10 cellular contexts compared by ENCODE assay signal in the genomic region with DNA sequence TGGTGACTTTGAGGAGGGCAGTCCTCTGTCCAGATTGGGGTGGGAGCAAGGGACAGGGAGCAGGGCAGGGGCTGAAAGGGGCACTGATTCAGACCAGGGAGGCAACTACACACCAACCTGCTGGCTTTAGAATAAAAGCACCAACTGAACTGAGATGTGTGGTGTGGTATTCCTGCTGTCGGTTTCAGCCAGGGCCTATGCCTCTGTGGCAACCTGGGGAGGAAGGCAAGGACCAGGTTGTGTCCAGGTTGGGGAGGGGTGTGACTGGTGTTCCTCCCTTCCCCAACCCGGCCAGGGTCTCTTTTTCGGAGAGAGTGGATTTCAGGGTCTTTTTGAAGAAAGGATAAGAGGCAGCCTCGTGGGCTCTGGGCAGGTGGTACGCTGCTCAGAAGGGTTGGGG. TPM values are rescaled to one million over a fixed set of nuclear protein-coding genes. Genes with fewer than 3 reads are reported as not detected.
"Had no signal": no experiment of that assay in that cellular context is flagged by ENCODE, and none has a peak within 500 bp of the region (broad histone marks: within the 10 kb centered on the region; RNA-seq: fewer than 3 reads in every experiment).

No MANE protein-coding gene starts in this region.

- H3K4me3 Mint-ChIP-seq: HFFc6 had no signal

- H3K27ac ChIP-seq: GM23248 had no signal

- H3K27ac Mint-ChIP-seq: HFFc6 had no signal

- H3K9me3 ChIP-seq: HAP-1 had no signal

- H3K4me3 ChIP-seq: GM23248, HAP-1, K562 had no signal

- H3K4me1 ChIP-seq: HAP-1 had no signal

- ATAC-seq: HCT116, K562 had no signal

- H3K9me3 Mint-ChIP-seq: HFFc6 had no signal

- H3K9ac ChIP-seq: GM23248 had no signal

- FAIRE-seq: HTR-8/SVneo, K562 had no signal

- DNase-seq: GM23248, GOT3, HFFc6, IMR-90 had no signal

- H3K36me3 ChIP-seq: HAP-1 had no signal

RNA-seq across cellular contexts. Expression of gene PROK1, which starts 6.3 kb away (rescaled TPM):
- total RNA-seq: GM23248, H4, HFFc6, HT-29, IMR-90, K562 had no signal
- polyA plus RNA-seq: GM23248, IMR-90 had no signal
